ENCODE assay signal across 2 cellular contexts in the genomic region with DNA sequence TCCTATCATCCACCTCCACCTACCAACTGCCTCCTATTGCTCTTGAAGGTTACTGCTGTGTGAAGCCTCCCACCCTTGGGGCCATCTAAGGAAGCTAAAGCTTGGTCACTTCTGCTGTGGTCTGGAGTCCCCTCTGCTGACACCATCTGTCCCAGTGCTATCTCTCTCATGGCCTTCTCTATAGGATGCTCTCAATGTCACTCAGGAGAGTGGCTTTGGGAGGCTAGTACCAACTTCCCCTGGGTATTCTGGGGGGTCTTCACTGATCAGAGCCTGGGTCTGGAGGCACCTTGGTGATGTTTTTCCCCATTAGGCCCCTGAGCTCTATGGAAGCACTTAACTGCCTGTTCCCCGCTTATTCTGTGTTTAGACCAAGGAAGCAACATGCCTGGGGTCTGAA.
TF ChIP-seq lines count a peak whose summit lies in the region.

No MANE protein-coding gene starts in this region.

TF ChIP-seq in IMR-90, 13 proteins besides CTCF, POLR2A, EP300 and RAD21:
- no peak for TF ChIP-seq USF2 (IDR thresholded peaks at IDR 0.05; ENCODE audit: low read depth, low read length)
- no peak for TF ChIP-seq MAFK (IDR thresholded peaks at IDR 0.05; ENCODE audit: low read depth, low read length)
- TF ChIP-seq CHD1 (IDR thresholded peaks at IDR 0.05; ENCODE audit: low read depth, low read length), result no peak
- TF ChIP-seq BHLHE40 (IDR thresholded peaks at IDR 0.05; ENCODE audit: low read depth, low read length), result no peak

TF ChIP-seq in K562, 482 proteins besides CTCF, POLR2A, EP300 and RAD21:
- peak; percentile 20; the same call in 1 of the 2 replicates for TF ChIP-seq PKNOX1 (IDR thresholded peaks at IDR 0.05)
- no peak for TF ChIP-seq CUX1 (CRISPR knock-in tag; IDR thresholded peaks at IDR 0.05)
